In the genomic region with DNA sequence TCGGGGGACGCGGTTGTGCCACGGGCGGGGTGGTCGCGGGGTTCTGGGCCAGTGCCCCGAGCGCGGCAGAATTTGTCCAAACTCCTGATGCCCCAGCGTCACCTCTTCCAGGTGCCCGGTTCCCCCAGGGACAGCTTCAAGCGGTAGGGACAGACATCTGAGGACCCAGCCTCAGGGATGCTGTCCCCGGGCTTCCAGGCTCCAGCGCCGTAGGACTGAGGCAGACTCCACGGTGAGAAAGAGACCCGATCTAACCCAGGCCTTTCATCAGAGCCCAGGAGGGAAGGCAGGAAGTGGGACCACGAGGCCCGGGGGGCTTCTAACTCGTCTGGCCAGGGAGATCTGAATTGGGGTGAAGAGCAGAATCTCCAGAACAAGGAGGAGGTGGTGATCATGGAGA, we compare ENCODE assay signal across 9 cellular contexts. TPM values are rescaled to one million over a fixed set of nuclear protein-coding genes. Genes with fewer than 3 reads are reported as not detected.
DNase-seq lines count a peak whose midpoint lies in the region; ATAC-seq and TF ChIP-seq lines count a peak whose summit lies in the region.
"Not testable (repeated sequence)": the region's sequence is repeated elsewhere in the genome, so short reads cannot be mapped to it uniquely, and the experiment has no call there.
"Had no signal": no experiment of that assay in that cellular context is flagged by ENCODE, and none has a peak within 500 bp of the region (broad histone marks: within the 10 kb centered on the region; RNA-seq: fewer than 3 reads in every experiment).

No MANE protein-coding gene starts in this region.

- no CpG with 5 or more reads among the region's 21 CpGs for WGBS in suprapubic skin

- TF ChIP-seq CTCF in CD8-positive, alpha-beta T cell (IDR thresholded peaks at IDR 0.05); Panc1 (IDR thresholded peaks at IDR 0.05); endothelial cell (IDR thresholded peaks at IDR 0.05; ENCODE audit: unreplicated experiment); neural progenitor cell (IDR thresholded peaks at IDR 0.05); suprapubic skin (IDR thresholded peaks at IDR 0.05): not testable (repeated sequence)

- H2AFZ ChIP-seq in neural progenitor cell (replicated peaks): not testable (repeated sequence)

- peak overlapping the region; percentile 96 for H3K27ac Mint-ChIP-seq in CD8-positive, alpha-beta T cell
- H3K27ac Mint-ChIP-seq in activated naive CD4-positive, alpha-beta T cell treated with anti-CD3 and anti-CD28 coated beads, Interleukin-2, amount 50 U/mL, for 72 hours: peak overlapping the region; percentile 79 to 89
- not testable (repeated sequence) for H3K27ac Mint-ChIP-seq in endothelial cell (ENCODE audit: unreplicated experiment); neural progenitor cell

- not testable (repeated sequence) for DNase-seq in CD8-positive, alpha-beta T cell; Panc1 (ENCODE audit: low read depth, low spot score); activated naive CD4-positive, alpha-beta T cell treated with anti-CD3 and anti-CD28 coated beads, Interleukin-2, amount 50 U/mL, for 72 hours (ENCODE audit: low spot score in 2 of 2); endothelial cell (ENCODE audit: low spot score); suprapubic skin (ENCODE audit: low spot score in 2 of 2)
- DNase-seq in neural progenitor cell (ENCODE audit: low spot score): peak; percentile 4

- in situ Hi-C loops in Panc1 (cut with HindIII; ENCODE audit: low pct_unique_long_range_greater_than_20kb, low sequenced_read_pairs): not testable (repeated sequence)

- peaks cover 18% of the 10 kb centered on the region for H3K4me1 Mint-ChIP-seq in CD8-positive, alpha-beta T cell (ENCODE audit: low read depth)
- not testable (repeated sequence) for H3K4me1 Mint-ChIP-seq in endothelial cell (ENCODE audit: unreplicated experiment); neural progenitor cell

- peak overlapping the region; percentile 60 for H3K4me3 ChIP-seq in CD8-positive, alpha-beta T cell (ENCODE audit: low read depth, low read length)
- H3K4me3 ChIP-seq in Panc1 (ENCODE audit: low read depth in 2 of 2, low read length in 2 of 2) (peak overlapping the region; percentile 48 to 49), iPS-20b (ENCODE audit: low read length) (peak overlapping the region; percentile 72; the same call in 1 of the 2 replicates), neural progenitor cell (peak overlapping the region; percentile 63), suprapubic skin (peak overlapping the region; percentile 65)

- not testable (repeated sequence) for H3F3A ChIP-seq in neural progenitor cell (ENCODE audit: low read depth)

- H3K27me3 ChIP-seq in CD8-positive, alpha-beta T cell (ENCODE audit: insufficient read depth, low read length); Panc1 (ENCODE audit: control insufficient read depth, insufficient read depth, low read length); iPS-20b (ENCODE audit: insufficient read depth, low read length); neural progenitor cell; suprapubic skin: not testable (repeated sequence)

- peaks cover 24% of the 10 kb centered on the region for H3K36me3 Mint-ChIP-seq in CD8-positive, alpha-beta T cell
- H3K36me3 Mint-ChIP-seq in activated naive CD4-positive, alpha-beta T cell treated with anti-CD3 and anti-CD28 coated beads, Interleukin-2, amount 50 U/mL, for 72 hours: peaks cover 8 to 22% of the 10 kb centered on the region in 2 donors
- H3K36me3 Mint-ChIP-seq in endothelial cell (ENCODE audit: low read depth, unreplicated experiment) (peaks cover 15% of the 10 kb centered on the region), neural progenitor cell (peaks cover 22% of the 10 kb centered on the region)

- H3K79me2 ChIP-seq in neural progenitor cell (ENCODE audit: low read depth): peaks cover 34% of the 10 kb centered on the region

- H3K9ac ChIP-seq in iPS-20b (ENCODE audit: low read depth, low read length) (peak overlapping the region; percentile 76; the same call in 1 of the 2 replicates), neural progenitor cell (peak overlapping the region; percentile 72)

- not testable (repeated sequence) for H3K4me1 ChIP-seq in CD8-positive, alpha-beta T cell (ENCODE audit: insufficient read depth, low read length); Panc1 (ENCODE audit: control insufficient read depth, insufficient read depth, low read length); iPS-20b (ENCODE audit: insufficient read depth, low read length); neural progenitor cell; suprapubic skin

- TF ChIP-seq EP300 in suprapubic skin (IDR thresholded peaks at IDR 0.05): not testable (repeated sequence)

- peak overlapping the region; percentile 61 for H3K4me2 ChIP-seq in neural progenitor cell

- peak overlapping the region; percentile 39 for H3K27ac ChIP-seq in CD8-positive, alpha-beta T cell (ENCODE audit: low read depth, low read length)
- not testable (repeated sequence) for H3K27ac ChIP-seq in Panc1 (ENCODE audit: low read length); iPS-20b (ENCODE audit: low read length); neural progenitor cell; suprapubic skin

- peak; percentile 6 for ATAC-seq in CD8-positive, alpha-beta T cell
- ATAC-seq in HG02642 (IDR thresholded peaks at IDR 0.05; ENCODE audit: poor library complexity, unreplicated experiment) (peak; percentile 3), Panc1 (peak; percentile 57)
- peak; percentile 1 to 18 for ATAC-seq in activated naive CD4-positive, alpha-beta T cell treated with anti-CD3 and anti-CD28 coated beads, Interleukin-2, amount 50 U/mL, for 72 hours

- POLR2A ChIA-PET in CD8-positive, alpha-beta T cell (lab: Charles Lee): interaction anchor here (0.6 kb wide), 1 partner anchor 1391 kb away, joined by 3 read pairs; no protein-coding TSS in a partner anchor
- POLR2A ChIA-PET in Panc1 (lab: Charles Lee): not testable (repeated sequence)

- H3K36me3 ChIP-seq in CD8-positive, alpha-beta T cell (ENCODE audit: insufficient read depth, low read length); Panc1 (ENCODE audit: control insufficient read depth, insufficient read depth, low read length); suprapubic skin: not testable (repeated sequence)
- H3K36me3 ChIP-seq in iPS-20b (ENCODE audit: insufficient read depth, low read depth, low read length): peaks cover 23% of the 10 kb centered on the region; the same call in 1 of the 2 replicates
- H3K36me3 ChIP-seq in neural progenitor cell: peaks cover 16% of the 10 kb centered on the region

- intact Hi-C loops in CD8-positive, alpha-beta T cell (cut with DNase I, micrococcal nuclease): loop anchor here in 1 of 2 experiments (2.0 kb wide), 1 partner anchor 15 kb away; the partner anchor contains the start of gene TRIM16
- intact Hi-C loops in Panc1 (cut with micrococcal nuclease; ENCODE audit: unreplicated experiment): not testable (repeated sequence)

- H3K9me3 Mint-ChIP-seq in CD8-positive, alpha-beta T cell; activated naive CD4-positive, alpha-beta T cell treated with anti-CD3 and anti-CD28 coated beads, Interleukin-2, amount 50 U/mL, for 72 hours; endothelial cell (ENCODE audit: unreplicated experiment): not testable (repeated sequence)
- H3K9me3 Mint-ChIP-seq in neural progenitor cell: peaks cover 29% of the 10 kb centered on the region

- CTCF ChIA-PET in CD8-positive, alpha-beta T cell (lab: Charles Lee); Panc1 (lab: Charles Lee): not testable (repeated sequence)

- not testable (repeated sequence) for H3K27me3 Mint-ChIP-seq in CD8-positive, alpha-beta T cell (ENCODE audit: low read depth); endothelial cell (ENCODE audit: unreplicated experiment); neural progenitor cell (ENCODE audit: insufficient read depth, low read depth)

- TSS peak; percentile 93 for BruUV-seq in Panc1 (replicated peaks; lab: Mats Ljungman, UMichigan)

- peak overlapping the region; percentile 95 for H3K4me3 Mint-ChIP-seq in CD8-positive, alpha-beta T cell
- H3K4me3 Mint-ChIP-seq in endothelial cell (ENCODE audit: unreplicated experiment) (peak overlapping the region; percentile 91), neural progenitor cell (peak overlapping the region; percentile 88)

- H4K20me1 ChIP-seq in neural progenitor cell (ENCODE audit: low read depth): not testable (repeated sequence)

- not testable (repeated sequence) for TF ChIP-seq POLR2A in suprapubic skin (IDR thresholded peaks at IDR 0.05)

- not testable (repeated sequence) for H3K9me3 ChIP-seq in CD8-positive, alpha-beta T cell (ENCODE audit: low read length); Panc1 (ENCODE audit: control insufficient read depth, insufficient read depth, low read depth, low read length); iPS-20b (ENCODE audit: insufficient read depth, low read depth, low read length); neural progenitor cell (ENCODE audit: low read depth); suprapubic skin

RNA-seq across cellular contexts. Expression of gene ZNF286A, which starts 0.4 kb away (rescaled TPM):
- total RNA-seq in CD8-positive, alpha-beta T cell: 10 to 100 TPM; 21.0 to 23.3 TPM
- total RNA-seq in Panc1 (2021; ENCODE audit: unreplicated experiment) (25.5 TPM), endothelial cell (ENCODE audit: unreplicated experiment) (82.3 TPM), neural progenitor cell (ENCODE audit: low replicate concordance) (125 and 216 TPM in 2 replicates), suprapubic skin (10 to 100 TPM; 12.9 to 22.3 (median 19.4) TPM)
- polyA plus RNA-seq in Panc1 (2012; ENCODE audit: insufficient read length): 10.1 TPM
- 10 to 100 TPM; 21.8 to 24.3 TPM for total RNA-seq in activated naive CD4-positive, alpha-beta T cell treated with anti-CD3 and anti-CD28 coated beads, Interleukin-2, amount 50 U/mL, for 72 hours

RNA-seq across cellular contexts. Expression of gene TRIM16, which starts 15.8 kb away (rescaled TPM):
- 1 to 10 TPM; 3.3 to 3.5 TPM for total RNA-seq in CD8-positive, alpha-beta T cell
- 31.7 TPM for total RNA-seq in Panc1 (2021; ENCODE audit: unreplicated experiment)
- polyA plus RNA-seq in Panc1 (2012; ENCODE audit: insufficient read length): 31.3 TPM
- total RNA-seq in activated naive CD4-positive, alpha-beta T cell treated with anti-CD3 and anti-CD28 coated beads, Interleukin-2, amount 50 U/mL, for 72 hours: 10 to 100 TPM; 11.3 to 19.0 TPM
- total RNA-seq in endothelial cell (ENCODE audit: unreplicated experiment): 25.2 TPM
- 32.1 and 61.6 TPM in 2 replicates for total RNA-seq in neural progenitor cell (ENCODE audit: low replicate concordance)
- total RNA-seq in suprapubic skin: 10 to 100 TPM; 52.8 to 92.1 (median 63.8) TPM

RNA-seq across cellular contexts. Expression of gene TBC1D26, which starts 32.1 kb away (rescaled TPM):
- total RNA-seq in CD8-positive, alpha-beta T cell: under 1 TPM in 1 of 2 experiments, not detected in 1; 0.42 TPM
- total RNA-seq in Panc1 (2021; ENCODE audit: unreplicated experiment) (0.05 TPM), endothelial cell (ENCODE audit: unreplicated experiment) (2.4 TPM), neural progenitor cell (ENCODE audit: low replicate concordance) (0.58 and 4.4 TPM in 2 replicates), suprapubic skin (under 1 TPM in 1 of 4 donors, not detected in 3; 0.29 TPM)
- not detected for polyA plus RNA-seq in Panc1 (2012; ENCODE audit: insufficient read length)
- 1 to 10 TPM in 1 of 2 donors, under 1 TPM in 1; 0.78 to 1.0 TPM for total RNA-seq in activated naive CD4-positive, alpha-beta T cell treated with anti-CD3 and anti-CD28 coated beads, Interleukin-2, amount 50 U/mL, for 72 hours
- total RNA-seq: mucosa of gallbladder had no signal

Comparison
In these comparisons a context has a peak if more than half of its experiments do, and no peak if none do; other contexts are left out.
1. ATAC-seq: peak in every context shown above with its lines; median percentile 57 in Panc1; 10 in activated naive CD4-positive, alpha-beta T cell treated with anti-CD3 and anti-CD28 coated beads, Interleukin-2, amount 50 U/mL, for 72 hours; 6 in CD8-positive, alpha-beta T cell; 3 in HG02642.